In the genomic region with DNA sequence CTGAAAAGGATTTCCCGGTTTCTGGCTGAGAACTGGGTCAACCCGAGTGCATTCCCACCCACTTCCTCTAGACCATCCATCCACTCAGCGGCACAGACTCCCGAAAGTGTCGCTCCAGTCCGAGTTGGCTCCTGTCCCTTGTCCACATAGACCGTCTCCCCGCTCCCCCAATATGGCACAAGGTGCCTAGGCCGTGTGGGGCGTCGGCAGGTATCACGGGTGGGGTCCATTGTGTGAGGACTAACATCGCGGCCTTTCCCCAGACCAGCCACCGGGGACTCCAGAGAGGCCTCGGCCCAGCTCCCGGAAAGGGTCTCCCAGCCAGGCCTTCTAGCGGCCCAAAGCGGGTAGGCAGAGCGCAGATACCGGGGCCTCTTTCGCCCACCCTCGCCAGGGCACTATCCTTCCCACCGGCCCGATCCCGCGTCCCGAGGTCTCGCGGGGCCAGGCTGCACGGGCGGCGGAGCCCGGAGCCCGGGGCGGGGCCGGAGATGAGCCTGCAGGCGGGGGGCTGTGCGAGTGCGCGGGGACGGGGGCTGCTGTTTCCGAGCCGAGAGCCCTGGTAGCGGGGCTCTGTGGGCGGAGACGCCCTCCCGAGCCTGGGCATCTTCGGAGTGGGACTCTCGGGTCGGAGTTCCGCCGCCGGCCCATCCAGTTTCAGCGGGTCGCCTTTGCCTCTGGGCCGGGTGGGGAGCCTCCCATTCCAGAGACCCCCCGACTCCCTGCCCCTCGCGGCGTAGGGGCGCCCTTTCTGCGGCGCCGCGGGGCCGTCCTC, we compare ENCODE assay signal across 8 cellular contexts. TPM values are rescaled to one million over a fixed set of nuclear protein-coding genes. Genes with fewer than 3 reads are reported as not detected.
DNase-seq lines count a peak whose midpoint lies in the region; ATAC-seq and TF ChIP-seq lines count a peak whose summit lies in the region.

No MANE protein-coding gene starts in this region.

- H3K27me3 Mint-ChIP-seq in H9 (ENCODE audit: low read depth), result peaks cover 15% of the 10 kb centered on the region
- H3K27me3 Mint-ChIP-seq in activated B cell treated with CpG ODN at 0.5 μM for 24 hours, result no peaks in the 10 kb centered on the region

- no peak overlapping the region for H4K5ac ChIP-seq in H9 (ENCODE audit: insufficient read length, low read depth, low read length)

- no peak overlapping the region for H3K56ac ChIP-seq in H9 (ENCODE audit: insufficient read length, low read depth, low read length)

- H3K9me3 Mint-ChIP-seq in H9 (no peaks in the 10 kb centered on the region), activated B cell treated with CpG ODN at 0.5 μM for 24 hours (no peaks in the 10 kb centered on the region)

- peak overlapping the region; percentile 52 for H3K14ac ChIP-seq in H9 (ENCODE audit: insufficient read depth, low read length)

- H3K4ac ChIP-seq in H9 (ENCODE audit: low read depth, low read length), result no peak overlapping the region; the same call in 1 of the 2 replicates

- H3K18ac ChIP-seq in H9 (ENCODE audit: insufficient read length, low read depth, low read length), result peak overlapping the region; percentile 67

- CTCF ChIA-PET in activated B cell treated with CpG ODN at 0.5 μM for 24 hours (lab: Charles Lee), result interaction anchor here (1.4 kb wide), 1 partner anchor 16 kb away, joined by 4 read pairs; no protein-coding TSS in a partner anchor

- WGBS in H9 (ENCODE audit: extremely low coverage, insufficient read length, low lambda C conversion rate), result no CpG with 5 or more reads among the region's 67 CpGs

- no peak overlapping the region for H3K27ac ChIP-seq in H9 (ENCODE audit: insufficient read length, low read depth, low read length)
- peak overlapping the region; percentile 95 to 99 for H3K27ac ChIP-seq in coronary artery

- peak; percentile 90 for ATAC-seq in activated B cell treated with CpG ODN at 0.5 μM for 24 hours (ENCODE audit: low read depth)
- peak; percentile 82 for ATAC-seq in left colon
- no peak for ATAC-seq in GM18873 (IDR thresholded peaks at IDR 0.05; ENCODE audit: low FRiP score, unreplicated experiment)

- H3K4me3 Mint-ChIP-seq in H9, result peak overlapping the region; percentile 73 to 78
- H3K4me3 Mint-ChIP-seq in activated B cell treated with CpG ODN at 0.5 μM for 24 hours, result peak overlapping the region; percentile 86

- H4K20me1 ChIP-seq in H9 (ENCODE audit: control insufficient read depth, insufficient read depth, insufficient read length), result no peaks in the 10 kb centered on the region

- H2BK20ac ChIP-seq in H9 (ENCODE audit: low read depth, low read length, poor library complexity, severe bottlenecking), result no peak overlapping the region

- POLR2A ChIA-PET in activated B cell treated with CpG ODN at 0.5 μM for 24 hours (lab: Charles Lee), result interaction anchor here (1.1 to 2.6 kb wide), 3 partner anchors 8 to 46 kb away, joined by 3 to 16 read pairs (median 6); partner anchors contain the start of gene SERPINH1

- H3T11ph ChIP-seq in H9 (ENCODE audit: low read length), result no peak overlapping the region

- no peak overlapping the region for H4K91ac ChIP-seq in H9 (ENCODE audit: insufficient read length, low read depth, low read length)

- no peaks in the 10 kb centered on the region for H3K9me3 ChIP-seq in H9 (ENCODE audit: control insufficient read depth, low read depth, low read length)

- H3K23me2 ChIP-seq in H9 (ENCODE audit: insufficient read length, low read depth, low read length, poor library complexity, severe bottlenecking), result peaks cover 8% of the 10 kb centered on the region

- no peaks in the 10 kb centered on the region for H3K79me2 ChIP-seq in H9 (ENCODE audit: insufficient read depth, low read length)

- H3K79me1 ChIP-seq in H9 (ENCODE audit: insufficient read depth, low read depth, low read length, poor library complexity, severe bottlenecking), result no peaks in the 10 kb centered on the region

- peak overlapping the region; percentile 56 for H3K9ac ChIP-seq in H9 (ENCODE audit: extremely low read depth, insufficient read length, low read length)

- peak overlapping the region; percentile 56 for H3K4me2 ChIP-seq in H9 (ENCODE audit: insufficient read depth, insufficient read length, low read length)

- no peak overlapping the region for H2AFZ ChIP-seq in H9 (ENCODE audit: low read length)

- H3K36me3 Mint-ChIP-seq in H9 (ENCODE audit: insufficient read depth in 1 of 3, low read depth in 3 of 3) (no peaks in the 10 kb centered on the region; a peak in 2 of 7 replicates), activated B cell treated with CpG ODN at 0.5 μM for 24 hours (ENCODE audit: low read depth) (no peaks in the 10 kb centered on the region)

- peak; percentile 60 for TF ChIP-seq CTCF in H9 (conservative IDR thresholded peaks at IDR 0.05)
- TF ChIP-seq CTCF in activated B cell treated with CpG ODN at 0.5 μM for 24 hours (IDR thresholded peaks at IDR 0.05), result no peak
- peak; percentile 29 for TF ChIP-seq CTCF in coronary artery (IDR thresholded peaks at IDR 0.05)

- H3K27me3 ChIP-seq in H9 (ENCODE audit: insufficient read depth, low read length), result no peaks in the 10 kb centered on the region

- peak; percentile 96 for DNase-seq in DMS53 (lab: John Stamatoyannopoulos, UW)
- peak; percentile 80 for DNase-seq in H9
- DNase-seq in NCI-H2171 (lab: John Stamatoyannopoulos, UW), result peak; percentile 52
- DNase-seq in activated B cell treated with CpG ODN at 0.5 μM for 24 hours, result peak; percentile 63
- DNase-seq in coronary artery (ENCODE audit: low spot score), result peak; percentile 87
- DNase-seq in left colon, result peak in 1 of 2 donors; percentile 57
- DNase-seq in stimulated activated CD4-positive, alpha-beta T cell treated with anti-CD3 and anti-CD28 coated beads, Interleukin-4, amount 100 ng/mL, for 1 hour, result peak; percentile 28

- H4K8ac ChIP-seq in H9 (replicated peaks; ENCODE audit: insufficient read length, low read depth, low read length), result no peak overlapping the region

- no peaks in the 10 kb centered on the region; the same call in 1 of the 2 replicates for H3K4me1 ChIP-seq in H9 (ENCODE audit: insufficient read depth, low read length)

- H2BK5ac ChIP-seq in H9 (ENCODE audit: insufficient read length, low read length), result no peak overlapping the region

- H2BK15ac ChIP-seq in H9 (ENCODE audit: low read depth, low read length), result no peak overlapping the region

- H3K4me1 Mint-ChIP-seq in H9 (peaks cover 17 to 23% of the 10 kb centered on the region in 2 experiments), activated B cell treated with CpG ODN at 0.5 μM for 24 hours (peaks cover 23% of the 10 kb centered on the region)

- H3K23ac ChIP-seq in H9 (ENCODE audit: insufficient read length, low read depth, low read length), result no peak overlapping the region

- H3K4me3 ChIP-seq in coronary artery, result peak overlapping the region; percentile 87

- intact Hi-C loops in activated B cell treated with CpG ODN at 0.5 μM for 24 hours (cut with micrococcal nuclease) (loop anchor here (1.0 kb wide), 1 partner anchor 106 kb away; no protein-coding TSS in a partner anchor), left colon (cut with DNase I, micrococcal nuclease) (no loop called here)

- H2AK5ac ChIP-seq in H9 (ENCODE audit: insufficient read length, low read length), result no peak overlapping the region

- H3K27ac Mint-ChIP-seq in H9 (peak overlapping the region in 1 of 3 experiments; percentile 85; a peak in 2 of 7 replicates), activated B cell treated with CpG ODN at 0.5 μM for 24 hours (peak overlapping the region; percentile 75)

- H2BK120ac ChIP-seq in H9 (ENCODE audit: low read depth, low read length, poor library complexity, severe bottlenecking), result no peak overlapping the region

- H2BK12ac ChIP-seq in H9 (ENCODE audit: insufficient read length, low read depth, low read length), result no peak overlapping the region

RNA-seq across cellular contexts. Expression of gene SERPINH1, which starts 21.1 kb away (rescaled TPM):
- total RNA-seq in H9 (2021) (253 and 263 TPM in 2 replicates), activated B cell treated with CpG ODN at 0.5 μM for 24 hours (4.5 and 5.6 TPM in 2 replicates), left colon (10 to 100 TPM; 24.0 to 41.5 TPM)

RNA-seq across cellular contexts. Expression of gene GDPD5, which starts 57.4 kb away (rescaled TPM):
- total RNA-seq in H9 (2021) (6.9 and 7.8 TPM in 2 replicates), activated B cell treated with CpG ODN at 0.5 μM for 24 hours (22.2 and 23.9 TPM in 2 replicates), left colon (1 to 10 TPM; 3.3 to 4.0 TPM)
